Comparison of ENCODE assay signal across 1 cellular context in the genomic region with DNA sequence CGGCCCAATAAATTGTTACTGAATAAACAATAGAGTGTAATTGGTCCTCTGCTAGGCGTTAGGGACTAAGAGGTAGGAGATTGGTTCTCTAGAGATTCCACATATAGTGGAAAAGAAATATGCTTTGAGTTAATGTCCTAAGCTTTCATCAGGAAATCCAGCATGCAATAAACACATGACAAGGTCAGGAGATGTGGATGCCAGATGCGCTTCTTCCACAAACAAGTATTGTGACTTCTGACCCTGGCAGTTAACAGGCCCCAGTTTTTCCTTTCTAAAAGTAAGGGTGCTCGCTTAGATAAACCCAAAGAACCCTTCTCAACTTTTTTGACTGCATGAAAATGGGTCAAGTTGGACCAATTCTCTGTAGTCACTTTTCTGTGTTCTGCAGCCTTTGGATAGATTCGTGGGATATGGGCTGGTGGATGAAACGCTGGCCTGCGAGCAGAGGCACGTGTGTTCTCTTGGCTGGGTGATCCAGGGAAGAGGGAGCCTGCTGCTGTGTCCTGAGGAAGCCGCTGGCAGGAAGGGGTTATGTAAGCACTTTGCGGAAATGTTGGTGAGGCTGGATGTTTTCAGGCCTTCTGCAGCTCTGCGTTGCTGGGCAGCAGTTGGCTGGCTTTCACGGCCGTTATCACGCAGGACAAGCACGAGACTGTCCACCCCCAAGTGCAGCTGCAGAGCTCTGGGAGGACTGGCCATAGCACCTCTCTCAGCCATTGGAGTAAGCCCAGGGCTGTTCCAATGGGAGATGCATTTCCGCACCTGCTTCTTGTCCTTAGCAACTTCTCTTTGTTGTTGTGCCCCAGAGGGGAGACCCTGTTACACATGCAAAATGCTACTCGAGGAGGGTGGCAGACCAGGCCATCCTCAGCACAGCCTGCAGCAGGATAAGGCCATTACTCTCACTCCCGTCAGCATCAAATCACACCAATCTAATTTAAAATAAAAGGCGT.
TF ChIP-seq lines count a peak whose summit lies in the region.

No MANE protein-coding gene starts in this region.

TF ChIP-seq in IMR-90, 13 proteins besides CTCF, POLR2A, EP300 and RAD21 (continued from another document):
- no peak for TF ChIP-seq USF2 (IDR thresholded peaks at IDR 0.05; ENCODE audit: low read depth, low read length)
- no peak for TF ChIP-seq ELK1 (IDR thresholded peaks at IDR 0.05; ENCODE audit: borderline replicate concordance, low read depth, low read length)
- TF ChIP-seq FOS (IDR thresholded peaks at IDR 0.05; ENCODE audit: low read depth, low read length) = no peak
- TF ChIP-seq MAFK (IDR thresholded peaks at IDR 0.05; ENCODE audit: low read depth, low read length) = no peak
- TF ChIP-seq RCOR1 (IDR thresholded peaks at IDR 0.05; ENCODE audit: insufficient replicate concordance, low read length) = no peak
- TF ChIP-seq NFE2L2 (IDR thresholded peaks at IDR 0.05; ENCODE audit: low read depth, low read length) = no peak
